Comparison of ENCODE assay signal across 16 cellular contexts in the genomic region with DNA sequence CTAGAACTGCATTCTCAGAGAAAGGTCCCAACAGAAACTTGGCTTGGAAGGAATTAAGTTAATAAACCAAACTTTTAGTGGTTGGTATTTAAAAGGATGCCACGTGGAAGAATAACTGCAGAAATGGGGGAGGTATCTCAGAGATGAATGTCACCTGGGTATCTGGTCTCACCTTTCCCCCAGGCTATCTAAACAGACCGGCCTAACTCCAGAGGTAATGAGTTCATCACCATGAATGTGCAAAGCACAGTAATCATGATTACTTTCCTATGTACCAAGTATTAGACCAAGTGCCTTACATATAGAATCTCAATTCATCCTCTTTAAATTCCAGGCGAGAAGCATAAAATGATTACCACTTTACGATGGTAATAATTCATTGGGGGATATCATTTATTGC.
"Had no signal": no experiment of that assay in that cellular context is flagged by ENCODE, and none has a peak within 500 bp of the region (broad histone marks: within the 10 kb centered on the region; RNA-seq: fewer than 3 reads in every experiment).

No MANE protein-coding gene starts in this region.

- H3K4me1 ChIP-seq: colonic mucosa had no signal

- H3K9me3 ChIP-seq: ascending aorta, colonic mucosa, lower lobe of right lung, transverse colon had no signal

- H3K36me3 ChIP-seq: ascending aorta, colonic mucosa, lower lobe of right lung, transverse colon had no signal

- H3K4me3 Mint-ChIP-seq: activated CD4-positive, alpha-beta T cell treated with anti-CD3 and anti-CD28 coated beads, Interleukin-2, amount 10 ng/mL, durations not matched to agents 7 days and 5 days; activated naive CD8-positive, alpha-beta T cell treated with anti-CD3 and anti-CD28 coated beads, Interleukin-2, amount 50 U/mL, for 24 hours; naive B cell; T-helper 2 cell treated with Interferon-gamma antibody and Interleukin-4, amounts not matched to agents 5 μg/mL and 100 μg/mL, for 36 hours had no signal

- H3K36me3 Mint-ChIP-seq: naive B cell had no signal

- H3K9me3 Mint-ChIP-seq: activated CD4-positive, alpha-beta T cell treated with anti-CD3 and anti-CD28 coated beads, Interleukin-2, amount 10 ng/mL, durations not matched to agents 7 days and 5 days; activated naive CD8-positive, alpha-beta T cell treated with anti-CD3 and anti-CD28 coated beads, Interleukin-2, amount 50 U/mL, for 24 hours; T-helper 2 cell treated with Interferon-gamma antibody and Interleukin-4, amounts not matched to agents 5 μg/mL and 100 μg/mL, for 36 hours had no signal

- H3K4me1 Mint-ChIP-seq: activated CD4-positive, alpha-beta T cell treated with anti-CD3 and anti-CD28 coated beads, Interleukin-2, amount 10 ng/mL, durations not matched to agents 7 days and 5 days; activated naive CD8-positive, alpha-beta T cell treated with anti-CD3 and anti-CD28 coated beads, Interleukin-2, amount 50 U/mL, for 24 hours; naive B cell had no signal

- H3K27me3 ChIP-seq: ascending aorta, colonic mucosa, transverse colon had no signal

- H3K4me3 ChIP-seq: ascending aorta, colonic mucosa, lower lobe of right lung, transverse colon had no signal

- DNase-seq: activated CD4-positive, alpha-beta T cell treated with anti-CD3 and anti-CD28 coated beads, Interleukin-2, amount 10 ng/mL, durations not matched to agents 7 days and 5 days; activated naive CD4-positive, alpha-beta T cell treated with Interleukin-2 at 50 U/mL for 16 hours; activated naive CD8-positive, alpha-beta T cell treated with anti-CD3 and anti-CD28 coated beads, Interleukin-2, amount 50 U/mL, for 24 hours; activated T-cell treated with anti-CD3 and anti-CD28 coated beads for 4 hours; colonic mucosa; foreskin melanocyte; head of caudate nucleus; left cardiac atrium; lower lobe of right lung; naive B cell; small intestine; stimulated activated CD4-positive, alpha-beta T cell treated with anti-CD3 and anti-CD28 coated beads, Interleukin-4, amount 100 ng/mL, for 24 hours; stimulated activated naive CD4-positive, alpha-beta T cell; transverse colon had no signal

- H3K27ac Mint-ChIP-seq: activated CD4-positive, alpha-beta T cell treated with anti-CD3 and anti-CD28 coated beads, Interleukin-2, amount 10 ng/mL, durations not matched to agents 7 days and 5 days; activated naive CD8-positive, alpha-beta T cell treated with anti-CD3 and anti-CD28 coated beads, Interleukin-2, amount 50 U/mL, for 24 hours; naive B cell; T-helper 2 cell treated with Interferon-gamma antibody and Interleukin-4, amounts not matched to agents 5 μg/mL and 100 μg/mL, for 36 hours had no signal

- FAIRE-seq: small intestine had no signal

- H3K27ac ChIP-seq: ascending aorta, colonic mucosa, lower lobe of right lung, transverse colon had no signal

- ATAC-seq: activated naive CD8-positive, alpha-beta T cell treated with anti-CD3 and anti-CD28 coated beads, Interleukin-2, amount 50 U/mL, for 24 hours; left cardiac atrium; lower lobe of right lung had no signal
